In genomic region chr1:2079396-2080085, GRCh38 we compare ENCODE assay signal across 21 cellular contexts. TPM values are rescaled to one million over a fixed set of nuclear protein-coding genes. Genes with fewer than 3 reads are reported as not detected.
DNase-seq lines count a peak whose midpoint lies in the region; ATAC-seq, FAIRE-seq and TF ChIP-seq lines count a peak whose summit lies in the region.
"Had no signal": no experiment of that assay in that cellular context is flagged by ENCODE, and none has a peak within 500 bp of the region (broad histone marks: within the 10 kb centered on the region; RNA-seq: fewer than 3 reads in every experiment).

No MANE protein-coding gene starts in this region.

- DNase-seq in Right ventricle myocardium inferior (ENCODE audit: missing footprints) (peak; percentile 34), cardiac septum (ENCODE audit: low spot score) (no peak), GM12878 (ENCODE audit: low read depth, low spot score) (no peak), neuronal stem cell (ENCODE audit: low spot score) (no peak), COLO668 (lab: John Stamatoyannopoulos, UW; ENCODE audit: unreplicated experiment) (no peak)
- DNase-seq: AML-193; C1 segment of cervical spinal cord; Caco-2; Calu3; CD4-positive, alpha-beta memory T cell; CD4-positive, CD25-positive, alpha-beta regulatory T cell; CD8-positive, alpha-beta memory T cell; DMS79 treated with DMSO at 0.1 percent for 48 hours; GF-D8 had no signal

- H4K20me1 ChIP-seq in GM12878 (ENCODE audit: control insufficient read depth, insufficient read depth) = no peaks in the 10 kb centered on the region

- no peak for TF ChIP-seq POLR2A in GM12878 (IDR thresholded peaks at IDR 0.05; ENCODE audit: low read depth, low read length)

- H3K9me3 ChIP-seq in GM12878 (replicated peaks; ENCODE audit: control insufficient read depth, insufficient read depth, low read length) (peaks cover 4% of the 10 kb centered on the region; the same call in 1 of the 3 replicates), neuronal stem cell (replicated peaks in 1 of 2; ENCODE audit: control insufficient read depth in 2 of 2, insufficient read depth in 1 of 2, low read depth in 1 of 2, low read length in 2 of 2) (peaks cover 17 to 24% of the 10 kb centered on the region in 2 donors)

- no peak for ATAC-seq in Right ventricle myocardium inferior
- ATAC-seq in GM12878 = no peak
- ATAC-seq in HG03139 (IDR thresholded peaks at IDR 0.05; ENCODE audit: unreplicated experiment) = no peak
- ATAC-seq: A549 had no signal

- no peaks in the 10 kb centered on the region for H3K36me3 ChIP-seq in GM12878 (ENCODE audit: control insufficient read depth in 2 of 2, insufficient read depth in 2 of 2, low read length in 1 of 2)
- peaks cover 0 to 6% of the 10 kb centered on the region in 2 donors for H3K36me3 ChIP-seq in neuronal stem cell (replicated peaks in 1 of 2; ENCODE audit: control insufficient read depth in 2 of 2, insufficient read depth in 2 of 2, low read length in 2 of 2)

- H3K79me1 ChIP-seq in neuronal stem cell (ENCODE audit: low read depth, low read length) = peaks cover 23% of the 10 kb centered on the region

- H3K4me2 ChIP-seq in GM12878 (ENCODE audit: control insufficient read depth, insufficient read depth) = no peak overlapping the region
- H3K4me2 ChIP-seq in neuronal stem cell (ENCODE audit: insufficient read depth, low read length, poor library complexity, severe bottlenecking) = no peak overlapping the region
- H3K4me2 ChIP-seq: A549 had no signal

- H3K79me2 ChIP-seq in GM12878 (ENCODE audit: control insufficient read depth, insufficient read depth, low read length) = no peaks in the 10 kb centered on the region

- CTCF ChIA-PET in GM12878 (lab: Yijun Ruan, JAX) = no interaction called here

- H3K27ac ChIP-seq in GM12878 (ENCODE audit: control insufficient read depth, insufficient read depth) = no peak overlapping the region
- H3K27ac ChIP-seq in neuronal stem cell (replicated peaks; ENCODE audit: low read length) = no peak overlapping the region
- H3K27ac ChIP-seq: 22Rv1, A549 had no signal

- 90% methylated on average over 26 of the region's 28 CpGs for WGBS in GM12878 (ENCODE audit: insufficient coverage, insufficient replicate concordance, low lambda C conversion rate, missing lambda C conversion rate)
- WGBS in neuronal stem cell (ENCODE audit: extremely low coverage in 2 of 2, insufficient read length in 2 of 2, insufficient replicate concordance in 1 of 2), 2 donors = no CpG with 5 or more reads among the region's 28 CpGs

- H3K4ac ChIP-seq in neuronal stem cell (ENCODE audit: low read length) = no peak overlapping the region

- no peak overlapping the region for H4K8ac ChIP-seq in neuronal stem cell (ENCODE audit: low read depth, low read length)

- RAD21 ChIA-PET in GM12878 (lab: Charles Lee; ENCODE audit: unreplicated experiment) = no interaction called here

- TF ChIP-seq RAD21 in GM12878 (IDR thresholded peaks at IDR 0.05; ENCODE audit: insufficient read depth, low read depth, low read length) = no peak

- peak overlapping the region; percentile 53 for H3K18ac ChIP-seq in neuronal stem cell (ENCODE audit: low read length)

- FAIRE-seq in GM12878 (lab: Jason Lieb, UNC) = no peak
- FAIRE-seq: A549, D721Med, G401.6, GM12892, GM18507 had no signal

- no TSS peak for BruUV-seq in GM12878 (replicated peaks; lab: Mats Ljungman, UMichigan)

- no peak overlapping the region for H3K4me3 ChIP-seq in GM12878
- H3K4me3 ChIP-seq in neuronal stem cell (ENCODE audit: low read length in 2 of 2) = no peak overlapping the region
- H3K4me3 ChIP-seq: A549 had no signal

- H2BK5ac ChIP-seq in neuronal stem cell (ENCODE audit: low read length) = peak overlapping the region; percentile 69

- H3K4me1 ChIP-seq in GM12878 (ENCODE audit: control insufficient read depth, insufficient read depth, low read length) = no peaks in the 10 kb centered on the region
- H3K4me1 ChIP-seq in neuronal stem cell (ENCODE audit: control insufficient read depth in 2 of 2, insufficient read depth in 1 of 2, low read depth in 1 of 2, low read length in 2 of 2) = peaks cover 0 to 7% of the 10 kb centered on the region in 2 donors
- H3K4me1 ChIP-seq: A549, Caco-2 had no signal

- no peak for TF ChIP-seq EP300 in GM12878 (IDR thresholded peaks at IDR 0.05; ENCODE audit: borderline replicate concordance in 1 of 2, control insufficient read depth in 1 of 2, low read depth in 2 of 2, low read length in 2 of 2)

- H3K27me3 ChIP-seq in GM12878 (replicated peaks in 1 of 2; ENCODE audit: control insufficient read depth in 2 of 2, insufficient read depth in 2 of 2, low read length in 1 of 2) (no peaks in the 10 kb centered on the region), neuronal stem cell (ENCODE audit: control insufficient read depth in 3 of 3, insufficient read depth in 3 of 3, low read depth in 1 of 3, low read length in 3 of 3) (peaks cover 0 to 33% (median 0%) of the 10 kb centered on the region in 3 experiments)

- no peak overlapping the region for H2BK120ac ChIP-seq in neuronal stem cell (ENCODE audit: low read depth, low read length)

- SMC1A ChIA-PET in GM12878 (lab: Charles Lee; ENCODE audit: uncharacterized antibody, unreplicated experiment) = no interaction called here

- in situ Hi-C loops in GM12878 (cut with MboI) = no loop called here

- H2AK5ac ChIP-seq in neuronal stem cell (ENCODE audit: low read depth, low read length) = no peak overlapping the region

- H2AFZ ChIP-seq in GM12878 (ENCODE audit: control insufficient read depth, low read depth, low read length) = no peak overlapping the region
- no peak overlapping the region for H2AFZ ChIP-seq in neuronal stem cell (ENCODE audit: low read length)

- POLR2A ChIA-PET in GM12878 (lab: Charles Lee) = no interaction called here

- peak overlapping the region; percentile 48 for H3K23ac ChIP-seq in neuronal stem cell (ENCODE audit: low read depth, low read length, poor library complexity)

- H3K14ac ChIP-seq in neuronal stem cell (ENCODE audit: low read length) = no peak overlapping the region

- H2BK12ac ChIP-seq in neuronal stem cell (ENCODE audit: low read length) = peak overlapping the region; percentile 51

- H2BK15ac ChIP-seq in neuronal stem cell (ENCODE audit: low read length) = no peak overlapping the region

- H3K9ac ChIP-seq in GM12878 (ENCODE audit: control insufficient read depth, insufficient read depth, low read length) (no peak overlapping the region), neuronal stem cell (ENCODE audit: low read depth, low read length, poor library complexity) (no peak overlapping the region)

- intact Hi-C loops in Right ventricle myocardium inferior (cut with DNase I) = no loop called here
- intact Hi-C loops in cardiac septum (cut with DNase I) = no loop called here
- intact Hi-C loops in GM12878 (cut with micrococcal nuclease; ENCODE audit: unreplicated experiment) = no loop called here

- no peak for TF ChIP-seq CTCF in GM12878 (IDR thresholded peaks at IDR 0.05 in 2 of 3, conservative IDR thresholded peaks at IDR 0.05 in 1 of 3; ENCODE audit: control insufficient read depth in 2 of 3, extremely low read depth in 1 of 3, insufficient read depth in 1 of 3, low read depth in 3 of 3, low read length in 3 of 3)

- peak overlapping the region; percentile 47 for H4K91ac ChIP-seq in neuronal stem cell (ENCODE audit: low read depth, low read length, poor library complexity)

TF ChIP-seq in GM12878, 131 proteins besides CTCF, POLR2A, EP300 and RAD21 (continues in another document):
- no peak for TF ChIP-seq E2F8 (IDR thresholded peaks at IDR 0.05; ENCODE audit: low read depth, partially characterized antibody)

RNA-seq across cellular contexts. Expression of gene PRKCZ, which starts 29.3 kb away (rescaled TPM):
- total RNA-seq in Right ventricle myocardium inferior = 16.4 TPM
- total RNA-seq in cardiac septum = 13.9 TPM
- total RNA-seq in GM12878 (2013; cell fraction: nucleolus; rRNA removed) = 0.44 TPM in 1 of 2 replicates, not detected in the other
- total RNA-seq in GM12878 (2014; rRNA removed) = 0.87 and 1.2 TPM in 2 replicates
- total RNA-seq in GM12878 (2014; rRNA removed; fragmentation: Illumina TruSeq; extraction: Trizol) = 0.51 and 0.67 TPM in 2 replicates
- 1.0 and 1.9 TPM in 2 replicates for total RNA-seq in GM12878 (2021)
- polyA plus RNA-seq in GM12878 (2011; ENCODE audit: low read depth) = 9.0 TPM
- 0.05 TPM in 1 of 2 replicates, not detected in the other for polyA plus RNA-seq in GM12878 (2011; rRNA removed)
- polyA plus RNA-seq in GM12878 (2011; cell fraction: cytosol; rRNA removed) = 0.03 and 0.15 TPM in 2 replicates
- 0.16 TPM in 1 of 2 replicates, not detected in the other for polyA plus RNA-seq in GM12878 (2011; cell fraction: nucleus; rRNA removed)
- polyA plus RNA-seq in GM12878 (2012) = 3.7 and 4.9 TPM in 2 replicates
- 0.48 and 0.49 TPM in 2 replicates for polyA plus RNA-seq in GM12878 (2014; fragmentation: Illumina TruSeq; extraction: Trizol)
- polyA plus RNA-seq in GM12878 (2014; fragmentation: Nextera tagmentation; extraction: Ambion mirVana) = under 1 TPM in 1 of 2 experiments, not detected in 1; 0.05 TPM
- polyA plus RNA-seq in GM12878 (2014; rRNA removed) = 0.41 and 0.71 TPM in 2 replicates
- under 1 TPM; 0.64 to 0.68 TPM for polyA plus RNA-seq in GM12878 (2016; fragmentation: Nextera tagmentation; extraction: Ambion mirVana)
- not detected in 2 replicates for polyA minus RNA-seq in GM12878 (2011; rRNA and poly(A)+ RNA removed)
- polyA minus RNA-seq in GM12878 (2011; cell fraction: cytosol; rRNA and poly(A)+ RNA removed) = 0.73 TPM in 1 of 2 replicates, not detected in the other
- polyA minus RNA-seq in GM12878 (2011; cell fraction: nucleus; rRNA and poly(A)+ RNA removed) = 0.29 TPM in 1 of 2 replicates, not detected in the other
- polyA plus RNA-seq in neuronal stem cell (2013, experiment 1 of 2) = 29.7 TPM
- 28.1 TPM for polyA plus RNA-seq in neuronal stem cell (2013, experiment 2 of 2)
